In the genomic region with DNA sequence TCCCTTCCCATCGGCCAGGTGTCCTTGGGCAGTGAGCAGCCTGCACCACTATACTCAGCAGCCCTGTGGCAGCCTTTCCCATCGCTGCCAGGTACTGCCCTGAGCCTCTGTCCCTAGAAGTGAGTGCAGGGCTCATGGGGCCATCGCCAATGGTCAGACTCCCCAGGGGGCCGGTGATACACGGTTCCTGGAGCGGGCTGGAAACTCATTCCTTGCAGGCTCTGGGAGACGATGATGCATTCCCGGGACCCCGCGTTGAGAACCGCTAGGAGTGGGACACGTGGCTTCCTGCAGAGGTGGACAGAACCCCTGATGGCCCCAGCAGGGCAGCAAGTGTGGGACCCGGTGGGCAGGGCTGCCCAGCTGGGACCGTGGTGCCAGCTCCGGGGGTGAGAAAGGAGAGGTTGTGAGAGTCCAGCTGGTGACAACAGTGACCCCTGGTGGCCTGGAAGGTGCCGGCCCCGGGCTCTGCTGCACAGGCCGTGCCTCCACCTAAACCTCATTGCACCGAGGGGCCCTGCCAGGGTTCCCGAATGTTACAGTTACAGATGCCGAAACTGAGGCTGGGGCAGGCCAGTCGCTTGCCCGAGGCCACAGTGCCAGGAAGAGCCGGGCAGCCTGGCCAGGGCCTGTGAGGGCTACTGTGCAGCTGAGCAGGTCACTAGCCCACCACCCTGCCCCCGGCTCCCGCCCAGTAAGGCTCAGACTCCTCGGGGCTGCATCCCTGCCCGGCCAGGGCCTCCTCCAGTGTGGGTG, we compare ENCODE assay signal across 9 cellular contexts. TPM values are rescaled to one million over a fixed set of nuclear protein-coding genes. Genes with fewer than 3 reads are reported as not detected.
A peak's percentile ranks its signal among the peaks of the same experiment; 100 is the strongest.
DNase-seq lines count a peak whose midpoint lies in the region; ATAC-seq lines count a peak whose summit lies in the region.
"Had no signal": no experiment of that assay in that cellular context is flagged by ENCODE, and none has a peak within 500 bp of the region (broad histone marks: within the 10 kb centered on the region; RNA-seq: fewer than 3 reads in every experiment).

No MANE protein-coding gene starts in this region.

- POLR2A ChIA-PET in activated CD4-positive, alpha-beta memory T cell treated with anti-CD3 and anti-CD28 coated beads for 36 hours (lab: Charles Lee): no interaction called here

- peaks cover 6% of the 10 kb centered on the region for H3K36me3 Mint-ChIP-seq in activated CD4-positive, alpha-beta memory T cell treated with anti-CD3 and anti-CD28 coated beads for 36 hours

- no peak overlapping the region for H3K27ac Mint-ChIP-seq in activated CD4-positive, alpha-beta memory T cell treated with anti-CD3 and anti-CD28 coated beads for 36 hours
- H3K27ac Mint-ChIP-seq: activated naive CD8-positive, alpha-beta T cell had no signal

- CTCF ChIA-PET in activated CD4-positive, alpha-beta memory T cell treated with anti-CD3 and anti-CD28 coated beads for 36 hours (lab: Charles Lee): interaction anchor here (0.6 to 5.0 kb wide), 19 partner anchors 9 to 125 kb away, joined by 3 to 61 read pairs (median 5); no protein-coding TSS in a partner anchor

- DNase-seq in COLO829 (ENCODE audit: low spot score) (peak; percentile 34), NCI-H2196 treated with DMSO at 0.1 percent for 48 hours (lab: John Stamatoyannopoulos, UW; ENCODE audit: unreplicated experiment) (peak; percentile 14), dermis blood vessel endothelial cell (peak; percentile 77), lung microvascular endothelial cell (ENCODE audit: low read depth in 2 of 2) (peak; percentile 65 to 72)
- peak; percentile 81 for DNase-seq in activated CD4-positive, alpha-beta memory T cell treated with anti-CD3 and anti-CD28 coated beads for 36 hours
- peak; percentile 44 to 55 for DNase-seq in stimulated activated CD8-positive, alpha-beta memory T cell treated with anti-CD3 and anti-CD28 coated beads, Interleukin-2, amount 100 ng/mL, for 1 hour (ENCODE audit: low read depth in 2 of 2)

- no peaks in the 10 kb centered on the region for H3K27me3 Mint-ChIP-seq in activated CD4-positive, alpha-beta memory T cell treated with anti-CD3 and anti-CD28 coated beads for 36 hours
- H3K27me3 Mint-ChIP-seq: activated naive CD8-positive, alpha-beta T cell had no signal

- intact Hi-C loops in activated CD4-positive, alpha-beta memory T cell treated with anti-CD3 and anti-CD28 coated beads for 36 hours (cut with micrococcal nuclease): loop anchor here (1.0 to 10.0 kb wide), 2 partner anchors 59 to 108 kb away; no protein-coding TSS in a partner anchor

- peaks cover 6% of the 10 kb centered on the region for H3K9me3 Mint-ChIP-seq in activated CD4-positive, alpha-beta memory T cell treated with anti-CD3 and anti-CD28 coated beads for 36 hours

- peaks cover 2% of the 10 kb centered on the region for H3K4me1 Mint-ChIP-seq in activated CD4-positive, alpha-beta memory T cell treated with anti-CD3 and anti-CD28 coated beads for 36 hours (ENCODE audit: low read depth)

- H3K4me3 Mint-ChIP-seq in activated CD4-positive, alpha-beta memory T cell treated with anti-CD3 and anti-CD28 coated beads for 36 hours: no peak overlapping the region
- H3K4me3 Mint-ChIP-seq: activated naive CD8-positive, alpha-beta T cell had no signal

- peak; percentile 83 for ATAC-seq in GM21529 (IDR thresholded peaks at IDR 0.05; ENCODE audit: unreplicated experiment)
- no peak for ATAC-seq in GM18858 (IDR thresholded peaks at IDR 0.05; ENCODE audit: unreplicated experiment)

RNA-seq across cellular contexts. Expression of gene FBRSL1, which starts 33.8 kb away (rescaled TPM):
- total RNA-seq in activated CD4-positive, alpha-beta memory T cell treated with anti-CD3 and anti-CD28 coated beads for 36 hours: 10 to 100 TPM; 38.8 to 41.7 TPM
- 4.4 and 4.8 TPM in 2 replicates for total RNA-seq in dermis blood vessel endothelial cell
- 3.6 and 7.2 TPM in 2 replicates for total RNA-seq in lung microvascular endothelial cell

Comparison
In these comparisons a context has a peak if more than half of its experiments do, and no peak if none do; other contexts are left out.
1. DNase-seq: peak in every context shown above with its lines; median percentile 81 in activated CD4-positive, alpha-beta memory T cell treated with anti-CD3 and anti-CD28 coated beads for 36 hours; 77 in dermis blood vessel endothelial cell; 68 in lung microvascular endothelial cell; 50 in stimulated activated CD8-positive, alpha-beta memory T cell treated with anti-CD3 and anti-CD28 coated beads, Interleukin-2, amount 100 ng/mL, for 1 hour; 34 in COLO829; 14 in NCI-H2196 treated with DMSO at 0.1 percent for 48 hours.